ENCODE assay signal across 8 cellular contexts in genomic region chr16:57627184-57627871, GRCh38. TPM values are rescaled to one million over a fixed set of nuclear protein-coding genes. Genes with fewer than 3 reads are reported as not detected.
DNase-seq lines count a peak whose midpoint lies in the region; ATAC-seq and TF ChIP-seq lines count a peak whose summit lies in the region.

No MANE protein-coding gene starts in this region.

- H3K27me3 Mint-ChIP-seq in stimulated activated memory B cell treated with anti-CD40 and anti-IgM and Interleukin-4, amounts not matched to agents 10 μg/mL and 1 μg/mL and 100 μg/mL, for 72 hours: peaks cover 77% of the 10 kb centered on the region

- peak; percentile 69 for DNase-seq in AG08395 (ENCODE audit: low spot score)
- peak; percentile 35 for DNase-seq in NB4 (ENCODE audit: low read depth)
- DNase-seq in lung microvascular endothelial cell (ENCODE audit: low read depth in 2 of 2): peak; percentile 67 to 75
- DNase-seq in NCI-H2081 (lab: John Stamatoyannopoulos, UW): no peak
- no peak for DNase-seq in NCI-H2029 (lab: John Stamatoyannopoulos, UW)
- DNase-seq in effector CD4-positive, alpha-beta T cell: no peak

- H3K9me3 Mint-ChIP-seq in stimulated activated memory B cell treated with anti-CD40 and anti-IgM and Interleukin-4, amounts not matched to agents 10 μg/mL and 1 μg/mL and 100 μg/mL, for 72 hours: no peaks in the 10 kb centered on the region

- peak overlapping the region; percentile 73 for H3K27ac ChIP-seq in cingulate gyrus (ENCODE audit: low read depth, low read length)

- H3K4me3 ChIP-seq in NB4 (ENCODE audit: low read depth, low read length): no peak overlapping the region

- no peak for TF ChIP-seq CTCF in NB4 (IDR thresholded peaks at IDR 0.05; ENCODE audit: low read depth, low read length)

- H3K4me1 Mint-ChIP-seq in stimulated activated memory B cell treated with anti-CD40 and anti-IgM and Interleukin-4, amounts not matched to agents 10 μg/mL and 1 μg/mL and 100 μg/mL, for 72 hours: peaks cover 18% of the 10 kb centered on the region

- no peak for TF ChIP-seq POLR2A in NB4 (IDR thresholded peaks at IDR 0.05; ENCODE audit: extremely low read depth, insufficient read length)

- H3K36me3 Mint-ChIP-seq in stimulated activated memory B cell treated with anti-CD40 and anti-IgM and Interleukin-4, amounts not matched to agents 10 μg/mL and 1 μg/mL and 100 μg/mL, for 72 hours: no peaks in the 10 kb centered on the region

- no peak for ATAC-seq in stimulated activated memory B cell treated with anti-CD40 and anti-IgM and Interleukin-4, amounts not matched to agents 10 μg/mL and 1 μg/mL and 100 μg/mL, for 72 hours

- no peak overlapping the region for H3K4me3 Mint-ChIP-seq in stimulated activated memory B cell treated with anti-CD40 and anti-IgM and Interleukin-4, amounts not matched to agents 10 μg/mL and 1 μg/mL and 100 μg/mL, for 72 hours

- no peak overlapping the region for H3K27ac Mint-ChIP-seq in stimulated activated memory B cell treated with anti-CD40 and anti-IgM and Interleukin-4, amounts not matched to agents 10 μg/mL and 1 μg/mL and 100 μg/mL, for 72 hours

RNA-seq across cellular contexts. Expression of gene ADGRG1, which starts 1.1 kb away (rescaled TPM):
- 1.4 and 17.4 TPM in 2 replicates for total RNA-seq in lung microvascular endothelial cell

RNA-seq across cellular contexts. Expression of gene ADGRG3, which starts 40.8 kb away (rescaled TPM):
- 0.65 and 8.3 TPM in 2 replicates for total RNA-seq in lung microvascular endothelial cell

Comparison
In these comparisons a context has a peak if more than half of its experiments do, and no peak if none do; other contexts are left out.
1. DNase-seq: peak in AG08395 (single experiment), NB4 (single experiment) and lung microvascular endothelial cell (2 of 2); none in NCI-H2081 (0 of 2), NCI-H2029 (single experiment) and effector CD4-positive, alpha-beta T cell (single experiment).